8 cellular contexts compared by ENCODE assay signal in genomic region chr20:49775229-49775693, GRCh38. TPM values are rescaled to one million over a fixed set of nuclear protein-coding genes. Genes with fewer than 3 reads are reported as not detected.
DNase-seq lines count a peak whose midpoint lies in the region; ATAC-seq and TF ChIP-seq lines count a peak whose summit lies in the region.

No MANE protein-coding gene starts in this region.

- no peaks in the 10 kb centered on the region for H3K36me3 Mint-ChIP-seq in activated CD4-positive, alpha-beta T cell treated with anti-CD3 and anti-CD28 coated beads, Interleukin-2, amount 10 ng/mL, durations not matched to agents 7 days and 5 days (ENCODE audit: low read depth)

- H3K9me3 Mint-ChIP-seq in activated CD4-positive, alpha-beta T cell treated with anti-CD3 and anti-CD28 coated beads, Interleukin-2, amount 10 ng/mL, durations not matched to agents 7 days and 5 days, result no peaks in the 10 kb centered on the region

- H3K4me3 Mint-ChIP-seq in activated CD4-positive, alpha-beta T cell treated with anti-CD3 and anti-CD28 coated beads, Interleukin-2, amount 10 ng/mL, durations not matched to agents 7 days and 5 days, result no peak overlapping the region

- H4K20me1 ChIP-seq in MM.1S (ENCODE audit: insufficient read depth, low read length), result no peaks in the 10 kb centered on the region

- H3K4me1 ChIP-seq in right atrium auricular region, result peaks cover 0 to 36% of the 10 kb centered on the region in 2 donors
- peaks cover 5% of the 10 kb centered on the region; the same call in 1 of the 2 replicates for H3K4me1 ChIP-seq in MM.1S (ENCODE audit: low read length)

- TF ChIP-seq CTCF in right atrium auricular region (IDR thresholded peaks at IDR 0.05) (no peak), MM.1S (IDR thresholded peaks at IDR 0.05; ENCODE audit: low read length) (no peak)

- peaks cover 20% of the 10 kb centered on the region for H3K4me1 Mint-ChIP-seq in activated CD4-positive, alpha-beta T cell treated with anti-CD3 and anti-CD28 coated beads, Interleukin-2, amount 10 ng/mL, durations not matched to agents 7 days and 5 days

- H3K27ac ChIP-seq in right atrium auricular region, result peak overlapping the region; percentile 32 to 51
- H3K27ac ChIP-seq in MM.1S (ENCODE audit: low read length), result no peak overlapping the region

- peaks cover 38% of the 10 kb centered on the region for H3K27me3 Mint-ChIP-seq in activated CD4-positive, alpha-beta T cell treated with anti-CD3 and anti-CD28 coated beads, Interleukin-2, amount 10 ng/mL, durations not matched to agents 7 days and 5 days

- POLR2A ChIA-PET in activated CD4-positive, alpha-beta T cell treated with anti-CD3 and anti-CD28 coated beads, Interleukin-2, amount 10 ng/mL, durations not matched to agents 7 days and 5 days (lab: Charles Lee), result interaction anchor here (0.5 kb wide), 1 partner anchor 8 kb away, joined by 3 read pairs; no protein-coding TSS in a partner anchor

- ATAC-seq in SK-N-SH treated with all-trans-retinoic acid at 6 μM for 48 hours, result peak; percentile 62
- ATAC-seq in GM21381 (IDR thresholded peaks at IDR 0.05; ENCODE audit: unreplicated experiment), result no peak

- H3K9me2 ChIP-seq in MM.1S (replicated peaks; ENCODE audit: insufficient read depth, low read length), result no peaks in the 10 kb centered on the region

- no peaks in the 10 kb centered on the region for H3K27me3 ChIP-seq in right atrium auricular region
- no peaks in the 10 kb centered on the region for H3K27me3 ChIP-seq in MM.1S (replicated peaks; ENCODE audit: insufficient read depth, low read length)

- no peak overlapping the region for H3K27ac Mint-ChIP-seq in activated CD4-positive, alpha-beta T cell treated with anti-CD3 and anti-CD28 coated beads, Interleukin-2, amount 10 ng/mL, durations not matched to agents 7 days and 5 days

- H2AFZ ChIP-seq in MM.1S (ENCODE audit: low read length), result no peak overlapping the region

- CTCF ChIA-PET in activated CD4-positive, alpha-beta T cell treated with anti-CD3 and anti-CD28 coated beads, Interleukin-2, amount 10 ng/mL, durations not matched to agents 7 days and 5 days (lab: Charles Lee), result interaction anchor here (1.0 kb wide), 1 partner anchor 42 kb away, joined by 3 read pairs; no protein-coding TSS in a partner anchor

- H3K9me3 ChIP-seq in right atrium auricular region (no peaks in the 10 kb centered on the region), MM.1S (replicated peaks; ENCODE audit: insufficient read depth, low read length) (no peaks in the 10 kb centered on the region)

- no peaks in the 10 kb centered on the region for H3K36me3 ChIP-seq in right atrium auricular region
- H3K36me3 ChIP-seq in MM.1S (replicated peaks; ENCODE audit: insufficient read depth, low read length), result no peaks in the 10 kb centered on the region

- H3K4me3 ChIP-seq in right atrium auricular region (no peak overlapping the region), MM.1S (ENCODE audit: low read length) (no peak overlapping the region)

- DNase-seq in HPDE6-E6E7 (ENCODE audit: extremely low spot score), result peak; percentile 90
- DNase-seq in right atrium auricular region (ENCODE audit: low spot score), result peak; percentile 74
- peak; percentile 74 for DNase-seq in smooth muscle cell of the brain vasculature (ENCODE audit: low read depth, low spot score)
- DNase-seq in NCI-H2227 (lab: John Stamatoyannopoulos, UW; ENCODE audit: unreplicated experiment), result no peak
- no peak for DNase-seq in MM.1S
- DNase-seq in activated CD4-positive, alpha-beta T cell treated with anti-CD3 and anti-CD28 coated beads, Interleukin-2, amount 10 ng/mL, durations not matched to agents 7 days and 5 days, result no peak

- no peak overlapping the region for H3K9ac ChIP-seq in MM.1S (ENCODE audit: low read length)

- H3K4me2 ChIP-seq in MM.1S (ENCODE audit: low read depth, low read length), result no peak overlapping the region

- no peaks in the 10 kb centered on the region for H3F3A ChIP-seq in MM.1S (ENCODE audit: insufficient read depth, low read length)

- H3K79me2 ChIP-seq in MM.1S (ENCODE audit: low read length), result no peaks in the 10 kb centered on the region

TF ChIP-seq in SK-N-SH treated with all-trans-retinoic acid at 6 μM for 48 hours, 23 proteins besides CTCF, POLR2A, EP300 and RAD21:
- no peak for TF ChIP-seq ESRRG (CRISPR knock-in tag; IDR thresholded peaks at IDR 0.05)
- TF ChIP-seq CSDC2 (CRISPR knock-in tag; IDR thresholded peaks at IDR 0.05), result 0 out of 2 replicates have a peak, but pooled peaks have one; percentile 16
- TF ChIP-seq PATZ1 (CRISPR knock-in tag; IDR thresholded peaks at IDR 0.05; ENCODE audit: borderline replicate concordance), result 0 out of 2 replicates have a peak, but pooled peaks have one; percentile 15
- TF ChIP-seq ZNF565 (CRISPR knock-in tag; conservative IDR thresholded peaks at IDR 0.05; ENCODE audit: low read depth), result no peak
- TF ChIP-seq BACH2 (CRISPR knock-in tag; IDR thresholded peaks at IDR 0.05; ENCODE audit: borderline replicate concordance), result no peak
- no peak for TF ChIP-seq ZFP30 (CRISPR knock-in tag; IDR thresholded peaks at IDR 0.05)
- TF ChIP-seq ZFP3 (CRISPR knock-in tag; IDR thresholded peaks at IDR 0.05), result peak; percentile 63; the same call in 1 of the 2 replicates

RNA-seq across cellular contexts. Expression of gene SLC9A8, which starts 37.4 kb away (rescaled TPM):
- 1 to 10 TPM; 5.8 to 6.3 TPM for total RNA-seq in right atrium auricular region
- 10 to 100 TPM; 21.4 to 23.1 TPM for total RNA-seq in activated CD4-positive, alpha-beta T cell treated with anti-CD3 and anti-CD28 coated beads, Interleukin-2, amount 10 ng/mL, durations not matched to agents 7 days and 5 days

Comparison
In these comparisons a context has a peak if more than half of its experiments do, and no peak if none do; other contexts are left out.
1. DNase-seq: peak in HPDE6-E6E7 (single experiment), right atrium auricular region (single experiment) and smooth muscle cell of the brain vasculature (single experiment); none in NCI-H2227 (single experiment), MM.1S (single experiment) and activated CD4-positive, alpha-beta T cell treated with anti-CD3 and anti-CD28 coated beads, Interleukin-2, amount 10 ng/mL, durations not matched to agents 7 days and 5 days (single experiment).